In the genomic region with DNA sequence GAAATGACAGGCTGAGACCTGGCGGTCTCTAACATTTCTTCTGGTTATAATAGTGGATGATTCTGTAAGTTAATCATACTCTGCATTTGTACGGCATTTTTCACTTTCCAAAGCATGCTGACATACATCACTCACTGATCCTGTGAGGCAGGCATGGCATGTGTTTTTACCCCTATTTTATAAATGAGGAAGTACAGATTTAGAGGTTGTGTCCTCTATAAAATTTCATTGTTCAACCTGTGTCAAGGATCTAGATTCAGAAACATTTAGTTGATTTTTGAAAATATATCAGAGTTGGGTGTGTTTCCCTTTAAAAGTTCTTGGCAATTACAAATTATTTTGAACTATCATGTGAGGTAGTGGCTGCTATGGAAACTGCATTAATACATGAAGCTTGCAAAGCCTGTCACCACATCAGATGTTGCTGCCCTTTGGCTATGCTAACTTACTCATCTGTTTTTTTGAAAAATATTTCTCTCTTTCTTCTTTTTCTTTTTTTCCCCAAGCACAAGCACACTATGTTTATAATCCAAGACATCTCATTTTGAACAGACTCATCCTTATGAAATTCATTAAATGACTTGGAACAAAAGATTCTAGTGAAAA, we compare ENCODE assay signal across 13 cellular contexts.
DNase-seq lines count a peak whose midpoint lies in the region; ATAC-seq lines count a peak whose summit lies in the region.
"Had no signal": no experiment of that assay in that cellular context is flagged by ENCODE, and none has a peak within 500 bp of the region (broad histone marks: within the 10 kb centered on the region; RNA-seq: fewer than 3 reads in every experiment).

No MANE protein-coding gene starts in this region.

- no peak for ATAC-seq in GM21717 (IDR thresholded peaks at IDR 0.05; ENCODE audit: unreplicated experiment)
- ATAC-seq in GM19455 (IDR thresholded peaks at IDR 0.05; ENCODE audit: unreplicated experiment), result no peak
- ATAC-seq: GM12878 had no signal

- no peaks in the 10 kb centered on the region for H3K9me3 Mint-ChIP-seq in activated T-helper 2 cell treated with anti-CD3 and anti-CD28 coated beads, Interferon-gamma antibody, Interleukin-2, Interleukin-4, amounts not matched to agents 10 μg/mL and 5 μg/mL and 100 μg/mL, durations not matched to agents 14 hours and 24 hours and 36 hours

- H3K27ac Mint-ChIP-seq in activated T-helper 2 cell treated with anti-CD3 and anti-CD28 coated beads, Interferon-gamma antibody, Interleukin-2, Interleukin-4, amounts not matched to agents 10 μg/mL and 5 μg/mL and 100 μg/mL, durations not matched to agents 14 hours and 24 hours and 36 hours, result no peak overlapping the region

- no peak overlapping the region for H3K4me3 Mint-ChIP-seq in activated T-helper 2 cell treated with anti-CD3 and anti-CD28 coated beads, Interferon-gamma antibody, Interleukin-2, Interleukin-4, amounts not matched to agents 10 μg/mL and 5 μg/mL and 100 μg/mL, durations not matched to agents 14 hours and 24 hours and 36 hours (ENCODE audit: low read depth)

- peaks cover 18% of the 10 kb centered on the region for H3K4me1 Mint-ChIP-seq in activated T-helper 2 cell treated with anti-CD3 and anti-CD28 coated beads, Interferon-gamma antibody, Interleukin-2, Interleukin-4, amounts not matched to agents 10 μg/mL and 5 μg/mL and 100 μg/mL, durations not matched to agents 14 hours and 24 hours and 36 hours (ENCODE audit: low read depth)

- H3K27ac ChIP-seq in epithelial cell of prostate, result no peak overlapping the region

- intact Hi-C loops in activated T-helper 2 cell treated with anti-CD3 and anti-CD28 coated beads, Interferon-gamma antibody, Interleukin-2, Interleukin-4, amounts not matched to agents 10 μg/mL and 5 μg/mL and 100 μg/mL, durations not matched to agents 14 hours and 24 hours and 36 hours (cut with micrococcal nuclease), result no loop called here

- DNase-seq in GM04503 (ENCODE audit: low read depth) (peak; percentile 21), RPMI7951 (ENCODE audit: low read depth) (peak; percentile 30), epithelial cell of prostate (ENCODE audit: low read depth, low spot score) (peak; percentile 34), non-pigmented ciliary epithelial cell (ENCODE audit: low read depth) (peak; percentile 19), KG1 (lab: John Stamatoyannopoulos, UW) (no peak)
- no peak for DNase-seq in activated T-helper 2 cell treated with anti-CD3 and anti-CD28 coated beads, Interferon-gamma antibody, Interleukin-2, Interleukin-4, amounts not matched to agents 10 μg/mL and 5 μg/mL and 100 μg/mL, durations not matched to agents 14 hours and 24 hours and 36 hours (ENCODE audit: low spot score)
- DNase-seq: anterior cingulate cortex; NCI-H2171; RPMI8226; stimulated activated naive CD4-positive, alpha-beta T cell treated with Interleukin-2 at 50 U/mL for 16 hours had no signal

- H3K36me3 Mint-ChIP-seq in activated T-helper 2 cell treated with anti-CD3 and anti-CD28 coated beads, Interferon-gamma antibody, Interleukin-2, Interleukin-4, amounts not matched to agents 10 μg/mL and 5 μg/mL and 100 μg/mL, durations not matched to agents 14 hours and 24 hours and 36 hours (ENCODE audit: low read depth), result no peaks in the 10 kb centered on the region

- no peaks in the 10 kb centered on the region for H3K27me3 Mint-ChIP-seq in activated T-helper 2 cell treated with anti-CD3 and anti-CD28 coated beads, Interferon-gamma antibody, Interleukin-2, Interleukin-4, amounts not matched to agents 10 μg/mL and 5 μg/mL and 100 μg/mL, durations not matched to agents 14 hours and 24 hours and 36 hours (ENCODE audit: low read depth)

Comparison
In these comparisons a context has a peak if more than half of its experiments do, and no peak if none do; other contexts are left out.
1. DNase-seq: peak in GM04503 (single experiment), RPMI7951 (single experiment), epithelial cell of prostate (single experiment) and non-pigmented ciliary epithelial cell (single experiment); none in activated T-helper 2 cell treated with anti-CD3 and anti-CD28 coated beads, Interferon-gamma antibody, Interleukin-2, Interleukin-4, amounts not matched to agents 10 μg/mL and 5 μg/mL and 100 μg/mL, durations not matched to agents 14 hours and 24 hours and 36 hours (single experiment) and KG1 (single experiment).